9 cellular contexts compared by ENCODE assay signal in the genomic region with DNA sequence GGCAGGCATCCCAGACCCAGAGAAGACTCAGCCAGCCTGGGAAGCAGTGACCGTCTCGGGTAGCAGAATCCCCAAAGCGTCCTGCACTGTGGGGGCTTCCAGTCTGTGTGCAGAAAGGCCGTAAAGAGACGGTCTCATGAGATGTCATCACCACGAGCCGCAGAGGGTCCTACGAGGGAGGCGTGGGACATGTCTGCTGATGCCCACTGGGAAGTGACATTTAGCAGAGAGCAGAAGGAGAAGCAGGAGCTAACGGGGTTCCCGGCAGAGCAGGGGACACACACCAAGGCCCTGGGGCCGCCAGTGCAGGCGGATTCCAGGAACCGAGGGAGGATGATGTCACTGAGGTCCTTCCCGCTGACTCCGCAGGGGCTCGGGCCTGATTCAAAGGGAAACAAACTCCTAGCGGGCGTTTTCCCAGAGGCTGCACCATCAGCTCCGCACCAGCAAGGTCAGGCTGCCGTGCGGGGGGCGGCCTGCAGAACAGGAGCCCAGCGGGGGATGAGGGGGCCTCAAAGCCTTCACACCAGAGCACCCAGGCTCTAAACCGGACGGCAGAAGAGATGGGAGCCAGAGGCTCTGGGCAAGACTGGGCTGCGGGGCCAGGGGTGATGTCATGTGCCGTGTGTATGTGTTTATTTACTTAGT.
A peak's percentile ranks its signal among the peaks of the same experiment; 100 is the strongest.
DNase-seq lines count a peak whose midpoint lies in the region; ATAC-seq and TF ChIP-seq lines count a peak whose summit lies in the region.
"Had no signal": no experiment of that assay in that cellular context is flagged by ENCODE, and none has a peak within 500 bp of the region (broad histone marks: within the 10 kb centered on the region; RNA-seq: fewer than 3 reads in every experiment).

No MANE protein-coding gene starts in this region.

- H3K79me2 ChIP-seq in SK-N-SH (ENCODE audit: insufficient read depth): no peaks in the 10 kb centered on the region

- peaks cover 0 to 10% of the 10 kb centered on the region in 2 experiments for H3K36me3 ChIP-seq in SK-N-SH (replicated peaks in 1 of 2; ENCODE audit: control insufficient read depth in 1 of 2, insufficient read depth in 2 of 2, low read length in 1 of 2)
- no peaks in the 10 kb centered on the region for H3K36me3 ChIP-seq in adrenal gland (replicated peaks in 1 of 2)

- peak overlapping the region; percentile 67 for H3K9ac ChIP-seq in SK-N-SH

- no peak overlapping the region for H2AFZ ChIP-seq in SK-N-SH (ENCODE audit: low read depth)

- TF ChIP-seq POLR2A in adrenal gland (IDR thresholded peaks at IDR 0.05): no peak

- no peaks in the 10 kb centered on the region for H3K27me3 Mint-ChIP-seq in WTC11 (ENCODE audit: low read depth)

- H3K9me2 ChIP-seq in SK-N-SH: no peaks in the 10 kb centered on the region

- intact Hi-C loops in adrenal gland (cut with DNase I): no loop called here

- no peaks in the 10 kb centered on the region for H3K9me3 Mint-ChIP-seq in WTC11

- DNase-seq in SK-N-SH (no peak), adrenal gland (peak in 3 of 7 donors; percentile 37 to 55 (median 38)), lung microvascular endothelial cell (ENCODE audit: low read depth in 2 of 2) (peak; percentile 57 to 66), WTC11 (ENCODE audit: low spot score) (no peak)

- H3K4me3 ChIP-seq in SK-N-SH (ENCODE audit: low read depth in 2 of 2, low read length in 1 of 2): no peak overlapping the region
- H3K4me3 ChIP-seq in adrenal gland: no peak overlapping the region

- no peak for TF ChIP-seq EP300 in SK-N-SH (IDR thresholded peaks at IDR 0.05; ENCODE audit: borderline replicate concordance in 1 of 2, low read depth in 1 of 2, low read length in 1 of 2)

- H3K36me3 Mint-ChIP-seq in WTC11: no peaks in the 10 kb centered on the region; the same call in 1 of the 2 replicates

- H3F3A ChIP-seq in SK-N-SH (replicated peaks; ENCODE audit: insufficient read depth): peaks cover 16% of the 10 kb centered on the region

- TF ChIP-seq CTCF in SK-N-SH (IDR thresholded peaks at IDR 0.05) (no peak), adrenal gland (IDR thresholded peaks at IDR 0.05) (no peak), WTC11 (IDR thresholded peaks at IDR 0.05) (no peak)

- H3K4me2 ChIP-seq in SK-N-SH: peak overlapping the region; percentile 66

- H3K9me3 ChIP-seq in SK-N-SH: no peaks in the 10 kb centered on the region
- H3K9me3 ChIP-seq in adrenal gland (replicated peaks in 1 of 3): no peaks in the 10 kb centered on the region

- POLR2A ChIA-PET in SK-N-SH (lab: Yijun Ruan, JAX): no interaction called here
- POLR2A ChIA-PET in WTC11 (lab: Charles Lee): no interaction called here

- no peak for TF ChIP-seq RAD21 in SK-N-SH (IDR thresholded peaks at IDR 0.05; ENCODE audit: low read length)

- 96% methylated on average over 25 of the region's 28 CpGs for WGBS in SK-N-SH (ENCODE audit: low lambda C conversion rate)
- WGBS in adrenal gland, 4 donors: 73 to 82% (median 80%) methylated on average over 21 to 28 of the region's 28 CpGs

- peak overlapping the region; percentile 9 to 89; a peak in 3 of 4 replicates for H3K27ac ChIP-seq in SK-N-SH (ENCODE audit: low read depth in 2 of 2, low read length in 1 of 2)
- peak overlapping the region; percentile 6 to 95 (median 72) for H3K27ac ChIP-seq in adrenal gland
- H3K27ac ChIP-seq in temporal lobe (ENCODE audit: low read depth, low read length): peak overlapping the region; percentile 75
- H3K27ac ChIP-seq: 22Rv1 had no signal

- peaks cover 4% of the 10 kb centered on the region for H3K4me1 Mint-ChIP-seq in WTC11

- H3K27ac Mint-ChIP-seq in WTC11: no peak overlapping the region

- CTCF ChIA-PET in SK-N-SH (lab: Yijun Ruan, JAX) (no interaction called here), WTC11 (lab: Charles Lee) (no interaction called here)

- no peak overlapping the region for H3K4me3 Mint-ChIP-seq in WTC11

- ATAC-seq in SK-N-SH treated with all-trans-retinoic acid at 6 μM for 48 hours: no peak
- no peak for ATAC-seq in GM18520 (IDR thresholded peaks at IDR 0.05; ENCODE audit: unreplicated experiment)
- ATAC-seq in GM21619 (IDR thresholded peaks at IDR 0.05; ENCODE audit: unreplicated experiment): no peak
- no peak for ATAC-seq in WTC11

- no peaks in the 10 kb centered on the region for H4K20me1 ChIP-seq in SK-N-SH (ENCODE audit: insufficient read depth)

- H3K4me1 ChIP-seq in SK-N-SH (ENCODE audit: control insufficient read depth in 1 of 2, insufficient read depth in 2 of 2, low read depth in 1 of 2, low read length in 1 of 2) (peaks cover 0 to 23% of the 10 kb centered on the region in 2 experiments; a peak in 3 of 4 replicates), adrenal gland (replicated peaks in 1 of 2) (peaks cover 0 to 20% of the 10 kb centered on the region in 2 donors)

- no peaks in the 10 kb centered on the region for H3K27me3 ChIP-seq in SK-N-SH (ENCODE audit: insufficient read depth)
- no peaks in the 10 kb centered on the region for H3K27me3 ChIP-seq in adrenal gland

TF ChIP-seq in SK-N-SH, 30 proteins besides CTCF, POLR2A, EP300 and RAD21 (continues in another document):
- TF ChIP-seq JUND (IDR thresholded peaks at IDR 0.05) (no peak), FOXJ3 (CRISPR knock-in tag; IDR thresholded peaks at IDR 0.05) (no peak), TAF1 (IDR thresholded peaks at IDR 0.05; ENCODE audit: borderline replicate concordance, low read depth, low read length) (no peak), USF2 (IDR thresholded peaks at IDR 0.05; ENCODE audit: borderline replicate concordance, low read depth, low read length) (no peak), FOSL2 (IDR thresholded peaks at IDR 0.05; ENCODE audit: borderline replicate concordance, low read depth) (no peak)
- TF ChIP-seq, protein P1, sequence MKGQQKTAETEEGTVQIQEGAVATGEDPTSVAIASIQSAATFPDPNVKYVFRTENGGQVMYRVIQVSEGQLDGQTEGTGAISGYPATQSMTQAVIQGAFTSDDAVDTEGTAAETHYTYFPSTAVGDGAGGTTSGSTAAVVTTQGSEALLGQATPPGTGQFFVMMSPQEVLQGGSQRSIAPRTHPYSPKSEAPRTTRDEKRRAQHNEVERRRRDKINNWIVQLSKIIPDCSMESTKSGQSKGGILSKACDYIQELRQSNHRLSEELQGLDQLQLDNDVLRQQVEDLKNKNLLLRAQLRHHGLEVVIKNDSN (IDR thresholded peaks at IDR 0.05; ENCODE audit: borderline replicate concordance, low read depth): no peak

TF ChIP-seq in SK-N-SH treated with all-trans-retinoic acid at 6 μM for 48 hours, 23 proteins besides CTCF, POLR2A, EP300 and RAD21 (continues in another document):
- no peak for TF ChIP-seq ZNF565 (CRISPR knock-in tag; conservative IDR thresholded peaks at IDR 0.05; ENCODE audit: low read depth)
- TF ChIP-seq TSHZ2 (CRISPR knock-in tag; IDR thresholded peaks at IDR 0.05): no peak
- TF ChIP-seq OSR1 (CRISPR knock-in tag; IDR thresholded peaks at IDR 0.05): no peak
- no peak for TF ChIP-seq CSDC2 (CRISPR knock-in tag; IDR thresholded peaks at IDR 0.05)

TF ChIP-seq in WTC11, 78 proteins besides CTCF, POLR2A, EP300 and RAD21:
- no peak for TF ChIP-seq CBFB (CRISPR knock-in tag; IDR thresholded peaks at IDR 0.05; ENCODE audit: low read depth)
TF ChIP-seq in WTC11: peak in this region for 0.

Comparison
In these comparisons a context has a peak if more than half of its experiments do, and no peak if none do; other contexts are left out.
1. DNase-seq: peak in lung microvascular endothelial cell (2 of 2); none in SK-N-SH (single experiment) and WTC11 (single experiment).
2. Peak in every context shown above with its lines, with median percentiles within 50 percentile points of each other: H3K27ac ChIP-seq.